ENCODE assay signal across 25 cellular contexts in the genomic region with DNA sequence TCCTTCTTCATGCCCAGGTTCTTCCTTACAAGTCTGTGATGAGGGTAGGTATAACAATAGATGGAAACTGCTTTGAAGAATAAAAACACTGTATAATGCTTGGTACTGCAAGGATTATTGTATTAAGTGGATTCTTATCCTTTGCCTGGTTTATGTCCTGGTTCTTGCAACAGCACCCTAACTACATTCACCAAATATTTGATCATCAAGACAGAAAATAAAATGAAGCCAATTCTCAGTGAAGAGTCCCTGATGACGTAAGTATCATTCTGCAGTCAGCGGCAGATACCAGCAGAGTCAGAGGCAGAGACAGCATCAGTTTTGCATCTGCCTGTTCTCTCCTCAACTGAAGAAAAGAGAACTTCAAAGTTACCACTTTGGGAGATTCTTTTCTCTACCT. TPM values are rescaled to one million over a fixed set of nuclear protein-coding genes. Genes with fewer than 3 reads are reported as not detected.
A peak's percentile ranks its signal among the peaks of the same experiment; 100 is the strongest.
DNase-seq lines count a peak whose midpoint lies in the region; ATAC-seq and TF ChIP-seq lines count a peak whose summit lies in the region.
"Had no signal": no experiment of that assay in that cellular context is flagged by ENCODE, and none has a peak within 500 bp of the region (broad histone marks: within the 10 kb centered on the region; RNA-seq: fewer than 3 reads in every experiment).

No MANE protein-coding gene starts in this region.

- H3K9me3 ChIP-seq in adipocyte (ENCODE audit: control insufficient read depth, low read length), result peaks cover 13% of the 10 kb centered on the region
- H3K9me3 ChIP-seq in parathyroid adenoma (ENCODE audit: control insufficient read depth, low read length), result no peaks in the 10 kb centered on the region
- peaks cover 0 to 30% (median 26%) of the 10 kb centered on the region in 8 donors for H3K9me3 ChIP-seq in spleen

- peak overlapping the region; percentile 11 for H3K4me2 ChIP-seq in parathyroid adenoma (ENCODE audit: low read length)

- no peak for TF ChIP-seq CTCF in fibroblast of pulmonary artery (IDR thresholded peaks at IDR 0.05; ENCODE audit: low read length, missing control alignments)
- no peak for TF ChIP-seq CTCF in parathyroid adenoma (IDR thresholded peaks at IDR 0.05)
- TF ChIP-seq CTCF in spleen (IDR thresholded peaks at IDR 0.05 in 8 of 11, conservative IDR thresholded peaks at IDR 0.05 in 3 of 11), result no peak

- no peak overlapping the region for H3K4me3 Mint-ChIP-seq in stimulated activated naive B cell treated with anti-CD40 and anti-IgM and Interleukin-4, amounts not matched to agents 10 μg/mL and 1 μg/mL and 100 μg/mL, for 72 hours
- H3K4me3 Mint-ChIP-seq in activated T-helper 2 cell treated with anti-CD3 and anti-CD28 coated beads, Interferon-gamma antibody, Interleukin-2, Interleukin-4, amounts not matched to agents 10 μg/mL and 5 μg/mL and 100 μg/mL, durations not matched to agents 14 hours and 24 hours and 36 hours (ENCODE audit: low read depth), result no peak overlapping the region
- H3K4me3 Mint-ChIP-seq: activated CD4-positive, alpha-beta memory T cell treated with anti-CD3 and anti-CD28 coated beads, Interleukin-2, amount 10 ng/mL, durations not matched to agents 7 days and 5 days; B cell; naive thymus-derived CD8-positive, alpha-beta T cell; stimulated activated naive CD8-positive, alpha-beta T cell treated with anti-CD3 and anti-CD28 coated beads, Interleukin-15, amount 100 ng/mL, for 72 hours; type B pancreatic cell had no signal

- H3K36me3 ChIP-seq in adipocyte (ENCODE audit: control insufficient read depth, insufficient read depth, low read length, severe bottlenecking) (no peaks in the 10 kb centered on the region), parathyroid adenoma (ENCODE audit: control insufficient read depth, insufficient read depth, low read length) (no peaks in the 10 kb centered on the region), spleen (no peaks in the 10 kb centered on the region)
- H3K36me3 ChIP-seq: ovary had no signal

- H2AFZ ChIP-seq in parathyroid adenoma, result no peak overlapping the region

- peaks cover 25 to 38% of the 10 kb centered on the region in 2 donors for H3K27me3 Mint-ChIP-seq in stimulated activated naive B cell treated with anti-CD40 and anti-IgM and Interleukin-4, amounts not matched to agents 10 μg/mL and 1 μg/mL and 100 μg/mL, for 72 hours
- H3K27me3 Mint-ChIP-seq in activated T-helper 2 cell treated with anti-CD3 and anti-CD28 coated beads, Interferon-gamma antibody, Interleukin-2, Interleukin-4, amounts not matched to agents 10 μg/mL and 5 μg/mL and 100 μg/mL, durations not matched to agents 14 hours and 24 hours and 36 hours (ENCODE audit: low read depth), result peaks cover 23% of the 10 kb centered on the region
- H3K27me3 Mint-ChIP-seq: type B pancreatic cell had no signal

- no peak for TF ChIP-seq POLR2A in spleen (IDR thresholded peaks at IDR 0.05)

- no peak overlapping the region for H3K27ac Mint-ChIP-seq in stimulated activated naive B cell treated with anti-CD40 and anti-IgM and Interleukin-4, amounts not matched to agents 10 μg/mL and 1 μg/mL and 100 μg/mL, for 72 hours
- H3K27ac Mint-ChIP-seq in activated T-helper 2 cell treated with anti-CD3 and anti-CD28 coated beads, Interferon-gamma antibody, Interleukin-2, Interleukin-4, amounts not matched to agents 10 μg/mL and 5 μg/mL and 100 μg/mL, durations not matched to agents 14 hours and 24 hours and 36 hours, result no peak overlapping the region
- H3K27ac Mint-ChIP-seq: activated CD4-positive, alpha-beta memory T cell treated with anti-CD3 and anti-CD28 coated beads, Interleukin-2, amount 10 ng/mL, durations not matched to agents 7 days and 5 days; B cell; naive thymus-derived CD8-positive, alpha-beta T cell; stimulated activated naive CD8-positive, alpha-beta T cell treated with anti-CD3 and anti-CD28 coated beads, Interleukin-15, amount 100 ng/mL, for 72 hours; type B pancreatic cell had no signal

- no peak overlapping the region for H3K9ac ChIP-seq in adipocyte (ENCODE audit: low read length)
- H3K9ac ChIP-seq in parathyroid adenoma, result no peak overlapping the region

- peaks cover 8% of the 10 kb centered on the region for H3K79me2 ChIP-seq in parathyroid adenoma

- 79 to 92% (median 82%) methylated on average over 2 of the region's 2 CpGs for WGBS in spleen, 5 donors

- peaks cover 0 to under 1% of the 10 kb centered on the region in 2 donors for H3K36me3 Mint-ChIP-seq in stimulated activated naive B cell treated with anti-CD40 and anti-IgM and Interleukin-4, amounts not matched to agents 10 μg/mL and 1 μg/mL and 100 μg/mL, for 72 hours
- H3K36me3 Mint-ChIP-seq in activated T-helper 2 cell treated with anti-CD3 and anti-CD28 coated beads, Interferon-gamma antibody, Interleukin-2, Interleukin-4, amounts not matched to agents 10 μg/mL and 5 μg/mL and 100 μg/mL, durations not matched to agents 14 hours and 24 hours and 36 hours (ENCODE audit: low read depth), result no peaks in the 10 kb centered on the region

- H3K4me1 Mint-ChIP-seq in stimulated activated naive B cell treated with anti-CD40 and anti-IgM and Interleukin-4, amounts not matched to agents 10 μg/mL and 1 μg/mL and 100 μg/mL, for 72 hours, result no peaks in the 10 kb centered on the region
- no peaks in the 10 kb centered on the region for H3K4me1 Mint-ChIP-seq in activated T-helper 2 cell treated with anti-CD3 and anti-CD28 coated beads, Interferon-gamma antibody, Interleukin-2, Interleukin-4, amounts not matched to agents 10 μg/mL and 5 μg/mL and 100 μg/mL, durations not matched to agents 14 hours and 24 hours and 36 hours (ENCODE audit: low read depth)
- H3K4me1 Mint-ChIP-seq: activated CD4-positive, alpha-beta memory T cell treated with anti-CD3 and anti-CD28 coated beads, Interleukin-2, amount 10 ng/mL, durations not matched to agents 7 days and 5 days; B cell; naive thymus-derived CD8-positive, alpha-beta T cell; stimulated activated naive CD8-positive, alpha-beta T cell treated with anti-CD3 and anti-CD28 coated beads, Interleukin-15, amount 100 ng/mL, for 72 hours had no signal

- no peaks in the 10 kb centered on the region for H3K27me3 ChIP-seq in adipocyte (replicated peaks; ENCODE audit: control insufficient read depth, insufficient read depth, low read length)
- H3K27me3 ChIP-seq in parathyroid adenoma (ENCODE audit: control insufficient read depth, insufficient read depth, low read length), result no peaks in the 10 kb centered on the region
- H3K27me3 ChIP-seq in spleen (replicated peaks in 1 of 7), result no peaks in the 10 kb centered on the region
- H3K27me3 ChIP-seq: foreskin keratinocyte, ovary had no signal

- peak overlapping the region; percentile 25 for H3K4me3 ChIP-seq in adipocyte (ENCODE audit: low read length)
- H3K4me3 ChIP-seq in fibroblast of pulmonary artery (replicated peaks; ENCODE audit: low read depth, low read length), result no peak overlapping the region
- H3K4me3 ChIP-seq in parathyroid adenoma (ENCODE audit: low read depth, low read length), result no peak overlapping the region
- H3K4me3 ChIP-seq in spleen, result no peak overlapping the region
- H3K4me3 ChIP-seq: coronary artery, ovary had no signal

- DNase-seq in AG20443 (ENCODE audit: low spot score) (peak; percentile 81), adipocyte (ENCODE audit: low read depth) (no peak), fibroblast of pulmonary artery (ENCODE audit: low read depth) (peak; percentile 64), activated gamma-delta T cell treated with Interleukin-2 at 50 U/mL for 16 hours (no peak), spleen (no peak)
- no peak for DNase-seq in stimulated activated naive B cell treated with anti-CD40 and anti-IgM and Interleukin-4, amounts not matched to agents 10 μg/mL and 1 μg/mL and 100 μg/mL, for 72 hours
- DNase-seq in activated T-helper 2 cell treated with anti-CD3 and anti-CD28 coated beads, Interferon-gamma antibody, Interleukin-2, Interleukin-4, amounts not matched to agents 10 μg/mL and 5 μg/mL and 100 μg/mL, durations not matched to agents 14 hours and 24 hours and 36 hours (ENCODE audit: low spot score), result no peak
- DNase-seq: activated CD4-positive, alpha-beta memory T cell treated with anti-CD3 and anti-CD28 coated beads, Interleukin-2, amount 10 ng/mL, durations not matched to agents 7 days and 5 days; activated CD4-positive, CD25-positive, alpha-beta regulatory T cell; activated naive CD4-positive, alpha-beta T cell treated with anti-CD3 and anti-CD28 coated beads, Interleukin-2, amount 50 U/mL, for 16 hours; activated T-cell treated with anti-CD3 and anti-CD28 coated beads, Interleukin-2, amount 50 U/mL, for 1 hour; foreskin keratinocyte; hippocampal formation; naive thymus-derived CD8-positive, alpha-beta T cell; NCI-H1092 treated with DMSO at 0.1 percent for 48 hours; NCI-H2029; NCI-H446; ovary; PC-3; stimulated activated CD4-positive, alpha-beta T cell treated with anti-CD3 and anti-CD28 coated beads, Interleukin-4, amount 100 ng/mL, for 1 hour; stimulated activated naive CD8-positive, alpha-beta T cell treated with anti-CD3 and anti-CD28 coated beads, Interleukin-15, amount 100 ng/mL, for 72 hours had no signal

- H3K4me1 ChIP-seq in adipocyte (ENCODE audit: control insufficient read depth, insufficient read depth, low read length), result peaks cover 15% of the 10 kb centered on the region
- H3K4me1 ChIP-seq in parathyroid adenoma, result peaks cover 16% of the 10 kb centered on the region
- H3K4me1 ChIP-seq in spleen, result peaks cover 0 to 18% (median 0%) of the 10 kb centered on the region in 6 donors

- H3K9me3 Mint-ChIP-seq in stimulated activated naive B cell treated with anti-CD40 and anti-IgM and Interleukin-4, amounts not matched to agents 10 μg/mL and 1 μg/mL and 100 μg/mL, for 72 hours, result peaks cover 9% of the 10 kb centered on the region in 2 donors
- no peaks in the 10 kb centered on the region for H3K9me3 Mint-ChIP-seq in activated T-helper 2 cell treated with anti-CD3 and anti-CD28 coated beads, Interferon-gamma antibody, Interleukin-2, Interleukin-4, amounts not matched to agents 10 μg/mL and 5 μg/mL and 100 μg/mL, durations not matched to agents 14 hours and 24 hours and 36 hours

- intact Hi-C loops in activated T-helper 2 cell treated with anti-CD3 and anti-CD28 coated beads, Interferon-gamma antibody, Interleukin-2, Interleukin-4, amounts not matched to agents 10 μg/mL and 5 μg/mL and 100 μg/mL, durations not matched to agents 14 hours and 24 hours and 36 hours (cut with micrococcal nuclease), result no loop called here
- intact Hi-C loops in spleen (cut with DNase I; ENCODE audit: low total_unique reads), result no loop called here

- H3K27ac ChIP-seq in parathyroid adenoma, result peak overlapping the region; percentile 61
- H3K27ac ChIP-seq in spleen, result no peak overlapping the region
- H3K27ac ChIP-seq: coronary artery, foreskin keratinocyte, ovary had no signal

- ATAC-seq in stimulated activated naive B cell treated with anti-CD40 and anti-IgM and Interleukin-4, amounts not matched to agents 10 μg/mL and 1 μg/mL and 100 μg/mL, for 72 hours (replicated peaks), result no peak
- ATAC-seq: foreskin keratinocyte; naive thymus-derived CD8-positive, alpha-beta T cell; PC-3; stimulated activated naive CD8-positive, alpha-beta T cell treated with anti-CD3 and anti-CD28 coated beads, Interleukin-15, amount 100 ng/mL, for 72 hours had no signal

RNA-seq across cellular contexts. Expression of gene ARHGEF11, which starts 19.7 kb away (rescaled TPM):
- 2.2 and 3.1 TPM in 2 replicates for total RNA-seq in activated T-helper 2 cell treated with anti-CD3 and anti-CD28 coated beads, Interferon-gamma antibody, Interleukin-2, Interleukin-4, amounts not matched to agents 10 μg/mL and 5 μg/mL and 100 μg/mL, durations not matched to agents 14 hours and 24 hours and 36 hours
- 10 to 100 TPM; 28.4 to 65.3 (median 45.5) TPM for total RNA-seq in spleen
- 10 to 100 TPM in 1 of 3 donors, 1 to 10 TPM in 2; 3.4 to 10.2 (median 3.4) TPM for polyA plus RNA-seq in spleen

Comparison
In these comparisons a context has a peak if more than half of its experiments do, and no peak if none do; other contexts are left out.
1. DNase-seq: peak in AG20443 (single experiment) and fibroblast of pulmonary artery (single experiment); none in adipocyte (single experiment), stimulated activated naive B cell treated with anti-CD40 and anti-IgM and Interleukin-4, amounts not matched to agents 10 μg/mL and 1 μg/mL and 100 μg/mL, for 72 hours (single experiment), activated T-helper 2 cell treated with anti-CD3 and anti-CD28 coated beads, Interferon-gamma antibody, Interleukin-2, Interleukin-4, amounts not matched to agents 10 μg/mL and 5 μg/mL and 100 μg/mL, durations not matched to agents 14 hours and 24 hours and 36 hours (single experiment), activated gamma-delta T cell treated with Interleukin-2 at 50 U/mL for 16 hours (single experiment) and spleen (single experiment).